ENCODE assay signal across 1 cellular context in genomic region chr1:94562502-94563260, GRCh38.
TF ChIP-seq lines count a peak whose summit lies in the region.

No MANE protein-coding gene starts in this region.

TF ChIP-seq in GM23338, 12 proteins besides CTCF, POLR2A, EP300 and RAD21 (continued from another document):
- TF ChIP-seq ZNF462 (CRISPR knock-in tag; IDR thresholded peaks at IDR 0.05) (no peak), JUNB (IDR thresholded peaks at IDR 0.05; ENCODE audit: unreplicated experiment) (no peak), ETS1 (IDR thresholded peaks at IDR 0.05) (no peak), ZNF331 (CRISPR knock-in tag; IDR thresholded peaks at IDR 0.05; ENCODE audit: low read depth) (no peak), STAT1 (IDR thresholded peaks at IDR 0.05; ENCODE audit: unreplicated experiment) (no peak), EZH2 (IDR thresholded peaks at IDR 0.05; ENCODE audit: low read depth, unreplicated experiment) (no peak), EZH2phosphoT487 (IDR thresholded peaks at IDR 0.05; ENCODE audit: unreplicated experiment) (no peak), REST (IDR thresholded peaks at IDR 0.05; ENCODE audit: unreplicated experiment) (no peak), ZNF114 (CRISPR knock-in tag; IDR thresholded peaks at IDR 0.05) (no peak), POLR2AphosphoS5 (IDR thresholded peaks at IDR 0.05; ENCODE audit: low read depth) (no peak), NANOG (IDR thresholded peaks at IDR 0.05; ENCODE audit: borderline replicate concordance) (no peak)
